ENCODE assay signal across 8 cellular contexts in genomic region chr4:169621754-169622481, GRCh38. TPM values are rescaled to one million over a fixed set of nuclear protein-coding genes. Genes with fewer than 3 reads are reported as not detected.
DNase-seq lines count a peak whose midpoint lies in the region; ATAC-seq, FAIRE-seq and TF ChIP-seq lines count a peak whose summit lies in the region.

No MANE protein-coding gene starts in this region.

- H3K27me3 ChIP-seq in thymus (ENCODE audit: control insufficient read depth, insufficient read depth) = no peaks in the 10 kb centered on the region

- intact Hi-C loops in kidney (cut with DNase I) (no loop called here), posterior cingulate gyrus (cut with DNase I) (loop anchor here (2.0 to 5.0 kb wide), 2 partner anchors 39 to 170 kb away; no protein-coding TSS in a partner anchor)

- H3K4me3 Mint-ChIP-seq in activated naive CD8-positive, alpha-beta T cell treated with anti-CD3 and anti-CD28 coated beads, Interleukin-2, amount 10 ng/mL, durations not matched to agents 7 days and 5 days = peak overlapping the region; percentile 72

- FAIRE-seq in kidney (lab: Jason Lieb, UNC) = no peak

- H3K4me3 ChIP-seq in GM12865 (ENCODE audit: low read depth, low read length) (peak overlapping the region; percentile 94), kidney (ENCODE audit: low read length in 2 of 2) (peak overlapping the region; percentile 77 to 82), thymus (ENCODE audit: low read length) (peak overlapping the region; percentile 71)

- DNase-seq in A172 (ENCODE audit: low spot score) (peak; percentile 36), GM12865 (ENCODE audit: low read depth) (peak; percentile 78), NCI-H1105 treated with DMSO at 0.1 percent for 48 hours (lab: John Stamatoyannopoulos, UW) (peak; percentile 25), kidney (no peak), posterior cingulate gyrus (no peak), putamen (ENCODE audit: low spot score) (no peak)
- no peak for DNase-seq in activated naive CD8-positive, alpha-beta T cell treated with anti-CD3 and anti-CD28 coated beads, Interleukin-2, amount 10 ng/mL, durations not matched to agents 7 days and 5 days

- no peak for ATAC-seq in activated naive CD8-positive, alpha-beta T cell treated with anti-CD3 and anti-CD28 coated beads, Interleukin-2, amount 10 ng/mL, durations not matched to agents 7 days and 5 days (ENCODE audit: low read depth)

- no peaks in the 10 kb centered on the region for H3K9me3 Mint-ChIP-seq in activated naive CD8-positive, alpha-beta T cell treated with anti-CD3 and anti-CD28 coated beads, Interleukin-2, amount 10 ng/mL, durations not matched to agents 7 days and 5 days

- H3K4me1 ChIP-seq in kidney (ENCODE audit: control insufficient read depth in 1 of 2, insufficient read depth in 1 of 2, low read depth in 1 of 2, low read length in 2 of 2) (peaks cover 11 to 16% of the 10 kb centered on the region in 2 donors), thymus (ENCODE audit: control insufficient read depth, insufficient read depth, low read length) (peaks cover 2% of the 10 kb centered on the region)

- 13% methylated on average over 6 of the region's 6 CpGs for WGBS in thymus

- no peak for TF ChIP-seq CTCF in GM12865 (IDR thresholded peaks at IDR 0.05; ENCODE audit: insufficient read depth, low read depth, low read length, missing control alignments)
- no peak for TF ChIP-seq CTCF in kidney (IDR thresholded peaks at IDR 0.05; ENCODE audit: borderline replicate concordance, extremely low read depth, insufficient read depth)

- POLR2A ChIA-PET in activated naive CD8-positive, alpha-beta T cell treated with anti-CD3 and anti-CD28 coated beads, Interleukin-2, amount 10 ng/mL, durations not matched to agents 7 days and 5 days (lab: Charles Lee) = interaction anchor here (0.6 to 2.8 kb wide), 2 partner anchors 10 to 38 kb away, joined by 3 to 13 read pairs; partner anchors contain the start of gene NEK1

- H3K4me1 Mint-ChIP-seq in activated naive CD8-positive, alpha-beta T cell treated with anti-CD3 and anti-CD28 coated beads, Interleukin-2, amount 10 ng/mL, durations not matched to agents 7 days and 5 days = peaks cover 42% of the 10 kb centered on the region

- H3K9me3 ChIP-seq in kidney (ENCODE audit: control insufficient read depth in 1 of 2, low read length in 2 of 2) = no peaks in the 10 kb centered on the region
- H3K9me3 ChIP-seq in thymus (ENCODE audit: control insufficient read depth) = no peaks in the 10 kb centered on the region

- H3K36me3 ChIP-seq in kidney (ENCODE audit: control insufficient read depth in 1 of 2, insufficient read depth in 2 of 2, low read length in 2 of 2) (no peaks in the 10 kb centered on the region), thymus (ENCODE audit: control insufficient read depth, insufficient read depth) (no peaks in the 10 kb centered on the region)

- peaks cover 5% of the 10 kb centered on the region for H3K36me3 Mint-ChIP-seq in activated naive CD8-positive, alpha-beta T cell treated with anti-CD3 and anti-CD28 coated beads, Interleukin-2, amount 10 ng/mL, durations not matched to agents 7 days and 5 days

- H3K27ac Mint-ChIP-seq in activated naive CD8-positive, alpha-beta T cell treated with anti-CD3 and anti-CD28 coated beads, Interleukin-2, amount 10 ng/mL, durations not matched to agents 7 days and 5 days = peak overlapping the region; percentile 76

- H3K9ac ChIP-seq in kidney (ENCODE audit: low read length in 2 of 2) = peak overlapping the region; percentile 3 to 59

- peak overlapping the region; percentile 25 to 45 for H3K27ac ChIP-seq in kidney (ENCODE audit: low read depth in 2 of 2, low read length in 2 of 2)
- H3K27ac ChIP-seq in thymus (ENCODE audit: low read depth) = no peak overlapping the region

- no peaks in the 10 kb centered on the region for H3K27me3 Mint-ChIP-seq in activated naive CD8-positive, alpha-beta T cell treated with anti-CD3 and anti-CD28 coated beads, Interleukin-2, amount 10 ng/mL, durations not matched to agents 7 days and 5 days

RNA-seq across cellular contexts. Expression of gene CLCN3, which starts 1.5 kb away (rescaled TPM):
- 35.5 and 42.3 TPM in 2 replicates for total RNA-seq in A172 (2014; rRNA removed; shearing (Covaris generic))
- 10 to 100 TPM; 26.3 to 28.5 TPM for total RNA-seq in activated naive CD8-positive, alpha-beta T cell treated with anti-CD3 and anti-CD28 coated beads, Interleukin-2, amount 10 ng/mL, durations not matched to agents 7 days and 5 days
- total RNA-seq in kidney = 70.2 TPM
- polyA plus RNA-seq in kidney (ENCODE audit: insufficient read depth, low read depth, low replicate concordance) = 16.6 TPM
- 11.6 TPM for polyA plus RNA-seq in thymus

RNA-seq across cellular contexts. Expression of gene NEK1, which starts 9.5 kb away (rescaled TPM):
- total RNA-seq in A172 (2014; rRNA removed; shearing (Covaris generic)) = 7.8 and 8.3 TPM in 2 replicates
- total RNA-seq in activated naive CD8-positive, alpha-beta T cell treated with anti-CD3 and anti-CD28 coated beads, Interleukin-2, amount 10 ng/mL, durations not matched to agents 7 days and 5 days = 10 to 100 TPM; 15.4 to 16.9 TPM
- total RNA-seq in kidney = 15.3 TPM
- polyA plus RNA-seq in kidney (ENCODE audit: insufficient read depth, low read depth, low replicate concordance) (5.6 TPM), thymus (9.9 TPM)

Comparison
In these comparisons a context has a peak if more than half of its experiments do, and no peak if none do; other contexts are left out.
1. DNase-seq: peak in A172 (single experiment), GM12865 (single experiment) and NCI-H1105 treated with DMSO at 0.1 percent for 48 hours (single experiment); none in activated naive CD8-positive, alpha-beta T cell treated with anti-CD3 and anti-CD28 coated beads, Interleukin-2, amount 10 ng/mL, durations not matched to agents 7 days and 5 days (single experiment), kidney (single experiment), posterior cingulate gyrus (0 of 10) and putamen (single experiment).
2. Peak in every context shown above with its lines, with median percentiles within 50 percentile points of each other: H3K4me3 ChIP-seq.